ENCODE assay signal across 10 cellular contexts in the genomic region with DNA sequence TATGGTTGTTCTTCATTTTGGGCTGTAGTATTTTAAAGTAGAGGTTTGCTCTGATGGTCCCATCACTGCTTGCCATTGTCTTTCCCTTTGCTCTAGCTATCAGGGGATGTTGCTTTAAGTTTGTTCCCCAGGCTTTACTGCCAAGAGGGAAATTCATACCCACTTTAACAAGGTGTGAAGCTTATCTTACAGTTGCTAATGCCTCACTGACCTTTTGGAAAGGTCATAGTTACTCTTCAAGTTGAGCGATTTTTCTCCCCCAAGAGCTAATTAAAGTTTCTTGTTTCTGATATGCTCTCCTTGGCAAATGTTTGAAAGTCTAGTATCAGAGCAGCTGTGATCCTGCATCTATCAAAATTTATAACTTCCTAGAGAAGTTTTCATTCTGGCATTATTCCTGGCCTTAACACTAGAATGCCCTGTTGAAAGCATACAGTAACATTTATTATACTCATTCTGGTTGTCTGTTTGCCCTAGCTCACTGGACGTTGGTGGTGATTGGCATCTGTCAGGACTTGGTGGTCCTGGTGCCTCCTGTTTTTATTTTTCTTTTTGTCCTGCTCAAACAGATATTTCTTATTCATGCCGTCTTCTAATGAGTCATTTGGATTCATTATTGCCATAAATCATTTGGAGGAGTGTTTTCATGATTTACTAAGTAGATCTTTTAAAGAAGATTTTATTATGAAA. TPM values are rescaled to one million over a fixed set of nuclear protein-coding genes. Genes with fewer than 3 reads are reported as not detected.
DNase-seq lines count a peak whose midpoint lies in the region; ATAC-seq, FAIRE-seq and TF ChIP-seq lines count a peak whose summit lies in the region.
"Had no signal": no experiment of that assay in that cellular context is flagged by ENCODE, and none has a peak within 500 bp of the region (broad histone marks: within the 10 kb centered on the region; RNA-seq: fewer than 3 reads in every experiment).

No MANE protein-coding gene starts in this region.

- H3K18ac ChIP-seq in trophoblast cell (ENCODE audit: low read length): no peak overlapping the region

- H3K23ac ChIP-seq in trophoblast cell (ENCODE audit: low read length): no peak overlapping the region

- no peak overlapping the region for H3K4me3 ChIP-seq in CD8-positive, alpha-beta T cell (ENCODE audit: low read depth, low read length)
- H3K4me3 ChIP-seq in fibroblast of mammary gland (ENCODE audit: control insufficient read depth, low read depth, low read length) (no peak overlapping the region), trophoblast cell (ENCODE audit: low read depth, low read length) (no peak overlapping the region)
- H3K4me3 ChIP-seq: right lobe of liver had no signal

- H3K4me2 ChIP-seq in trophoblast cell (ENCODE audit: low read length): no peak overlapping the region

- TF ChIP-seq POLR2A in GM12891 (IDR thresholded peaks at IDR 0.05; ENCODE audit: low read depth, low read length): no peak

- ATAC-seq in CD8-positive, alpha-beta T cell: no peak
- no peak for ATAC-seq in activated B cell treated with CpG ODN at 0.5 μM for 24 hours (ENCODE audit: low read depth)
- ATAC-seq in GM21723 (IDR thresholded peaks at IDR 0.05; ENCODE audit: unreplicated experiment): no peak
- ATAC-seq: foreskin keratinocyte, right lobe of liver had no signal

- no peaks in the 10 kb centered on the region for H3K27me3 Mint-ChIP-seq in CD8-positive, alpha-beta T cell (ENCODE audit: low read depth)
- no peaks in the 10 kb centered on the region for H3K27me3 Mint-ChIP-seq in activated B cell treated with CpG ODN at 0.5 μM for 24 hours

- CTCF ChIA-PET in CD8-positive, alpha-beta T cell (lab: Charles Lee): no interaction called here
- CTCF ChIA-PET in activated B cell treated with CpG ODN at 0.5 μM for 24 hours (lab: Charles Lee): no interaction called here

- peaks cover 47% of the 10 kb centered on the region for H3K4me1 Mint-ChIP-seq in CD8-positive, alpha-beta T cell (ENCODE audit: low read depth)
- peaks cover 39% of the 10 kb centered on the region for H3K4me1 Mint-ChIP-seq in activated B cell treated with CpG ODN at 0.5 μM for 24 hours

- H3K36me3 Mint-ChIP-seq in CD8-positive, alpha-beta T cell: peaks cover 77% of the 10 kb centered on the region
- peaks cover 77% of the 10 kb centered on the region for H3K36me3 Mint-ChIP-seq in activated B cell treated with CpG ODN at 0.5 μM for 24 hours (ENCODE audit: low read depth)

- peaks cover 3% of the 10 kb centered on the region for H3K79me2 ChIP-seq in trophoblast cell (ENCODE audit: control insufficient read depth, insufficient read depth, low read length, poor library complexity)

- H3K9me3 ChIP-seq in CD8-positive, alpha-beta T cell (ENCODE audit: low read length): no peaks in the 10 kb centered on the region
- H3K9me3 ChIP-seq in trophoblast cell (ENCODE audit: insufficient read depth, low read depth, low read length): no peaks in the 10 kb centered on the region
- H3K9me3 ChIP-seq: right lobe of liver had no signal

- no peak overlapping the region for H3K14ac ChIP-seq in trophoblast cell (ENCODE audit: low read length)

- H3K27ac Mint-ChIP-seq in CD8-positive, alpha-beta T cell: no peak overlapping the region
- H3K27ac Mint-ChIP-seq in activated B cell treated with CpG ODN at 0.5 μM for 24 hours: peak overlapping the region; percentile 18

- POLR2A ChIA-PET in CD8-positive, alpha-beta T cell (lab: Charles Lee): interaction anchor here (0.6 to 1.2 kb wide), 2 partner anchors 9 to 23 kb away, joined by 3 to 4 read pairs; a partner anchor contains a TSS
- POLR2A ChIA-PET in activated B cell treated with CpG ODN at 0.5 μM for 24 hours (lab: Charles Lee): interaction anchor here (1.8 kb wide), 1 partner anchor 9 kb away, joined by 4 read pairs; a partner anchor contains a TSS

- no peak overlapping the region for H4K12ac ChIP-seq in trophoblast cell (ENCODE audit: low read depth, low read length)

- no peaks in the 10 kb centered on the region for H3K79me1 ChIP-seq in trophoblast cell (ENCODE audit: low read length)

- no peak overlapping the region for H2AK5ac ChIP-seq in trophoblast cell (ENCODE audit: low read length)

- H2BK120ac ChIP-seq in trophoblast cell (ENCODE audit: insufficient read depth, low read length, poor library complexity): no peak overlapping the region

- peak overlapping the region; percentile 33 for H3K4me3 Mint-ChIP-seq in CD8-positive, alpha-beta T cell
- no peak overlapping the region for H3K4me3 Mint-ChIP-seq in activated B cell treated with CpG ODN at 0.5 μM for 24 hours

- no peak overlapping the region for H3K27ac ChIP-seq in CD8-positive, alpha-beta T cell (ENCODE audit: low read depth, low read length)
- no peak overlapping the region for H3K27ac ChIP-seq in trophoblast cell (ENCODE audit: low read depth, low read length)
- H3K27ac ChIP-seq: foreskin keratinocyte, right lobe of liver had no signal

- H3K4ac ChIP-seq in trophoblast cell (ENCODE audit: low read depth, low read length): peak overlapping the region; percentile 21

- no peak overlapping the region for H4K91ac ChIP-seq in trophoblast cell (ENCODE audit: low read depth, low read length)

- H2BK5ac ChIP-seq in trophoblast cell (ENCODE audit: low read depth, low read length, poor library complexity): no peak overlapping the region

- no peak for DNase-seq in CD8-positive, alpha-beta T cell
- DNase-seq in activated B cell treated with CpG ODN at 0.5 μM for 24 hours: no peak
- DNase-seq in fibroblast of mammary gland (ENCODE audit: low read depth): peak; percentile 50
- DNase-seq in trophoblast cell: no peak
- DNase-seq in GM12891 (ENCODE audit: insufficient read length, low spot score): no peak
- DNase-seq in NCI-H1092 (lab: John Stamatoyannopoulos, UW): no peak
- no peak for DNase-seq in activated CD4-positive, alpha-beta T cell treated with anti-CD3 and anti-CD28 coated beads, Interleukin-2, amount 50 U/mL, for 4 hours
- DNase-seq: foreskin keratinocyte, right lobe of liver had no signal

- no peaks in the 10 kb centered on the region for H3K9me3 Mint-ChIP-seq in CD8-positive, alpha-beta T cell
- H3K9me3 Mint-ChIP-seq in activated B cell treated with CpG ODN at 0.5 μM for 24 hours: no peaks in the 10 kb centered on the region

- no peak overlapping the region for H3K9ac ChIP-seq in trophoblast cell (ENCODE audit: low read length)

- H3K36me3 ChIP-seq in CD8-positive, alpha-beta T cell (ENCODE audit: insufficient read depth, low read length): peaks cover 6% of the 10 kb centered on the region
- peaks cover 32 to 35% of the 10 kb centered on the region in 2 experiments for H3K36me3 ChIP-seq in trophoblast cell (ENCODE audit: control insufficient read depth in 1 of 2, insufficient read depth in 2 of 2, low read length in 2 of 2)

- H3K4me1 ChIP-seq in CD8-positive, alpha-beta T cell (ENCODE audit: insufficient read depth, low read length): peaks cover 16% of the 10 kb centered on the region
- H3K4me1 ChIP-seq in trophoblast cell (ENCODE audit: control insufficient read depth in 1 of 2, insufficient read depth in 2 of 2, low read length in 2 of 2): no peaks in the 10 kb centered on the region

- TF ChIP-seq CTCF in CD8-positive, alpha-beta T cell (IDR thresholded peaks at IDR 0.05): no peak
- no peak for TF ChIP-seq CTCF in activated B cell treated with CpG ODN at 0.5 μM for 24 hours (IDR thresholded peaks at IDR 0.05)
- no peak for TF ChIP-seq CTCF in fibroblast of mammary gland (conservative IDR thresholded peaks at IDR 0.05; ENCODE audit: control insufficient read depth, insufficient read depth, low read depth, low read length)

- no CpG with 5 or more reads among the region's 3 CpGs for WGBS in trophoblast cell (ENCODE audit: extremely low coverage, insufficient coverage, insufficient read length)

- intact Hi-C loops in CD8-positive, alpha-beta T cell (cut with DNase I, micrococcal nuclease): loop anchor here (10.0 kb wide), 2 partner anchors 146 to 296 kb away; a partner anchor contains a TSS
- intact Hi-C loops in activated B cell treated with CpG ODN at 0.5 μM for 24 hours (cut with micrococcal nuclease): no loop called here

- no peaks in the 10 kb centered on the region for H3K27me3 ChIP-seq in CD8-positive, alpha-beta T cell (ENCODE audit: insufficient read depth, low read length)
- H3K27me3 ChIP-seq in trophoblast cell (ENCODE audit: insufficient read depth, low read length): no peaks in the 10 kb centered on the region
- H3K27me3 ChIP-seq: foreskin keratinocyte, right lobe of liver had no signal

- H2BK12ac ChIP-seq in trophoblast cell (ENCODE audit: low read length): no peak overlapping the region

- no peak for FAIRE-seq in GM12891 (lab: Jason Lieb, UNC)

- H4K8ac ChIP-seq in trophoblast cell (ENCODE audit: low read depth, low read length): no peak overlapping the region

- no peak overlapping the region for H2AFZ ChIP-seq in trophoblast cell (ENCODE audit: insufficient read depth, low read length, poor library complexity)

TF ChIP-seq in GM12891, 5 proteins besides CTCF, POLR2A, EP300 and RAD21:
- TF ChIP-seq POLR2AphosphoS5 (IDR thresholded peaks at IDR 0.05; ENCODE audit: low read depth, low read length) (no peak), TAF1 (IDR thresholded peaks at IDR 0.05; ENCODE audit: low read depth, low read length) (no peak), SPI1 (IDR thresholded peaks at IDR 0.05; ENCODE audit: low read depth, low read length) (no peak), POU2F2 (IDR thresholded peaks at IDR 0.05; ENCODE audit: low read depth, low read length) (no peak), PAX5 (IDR thresholded peaks at IDR 0.05; ENCODE audit: insufficient read depth, low read length, severe bottlenecking) (no peak)

RNA-seq across cellular contexts. Expression of a gene that starts 8.1 kb away (rescaled TPM):
- total RNA-seq in CD8-positive, alpha-beta T cell: 100 to 1,000 TPM; 100 to 105 TPM
- total RNA-seq in activated B cell treated with CpG ODN at 0.5 μM for 24 hours: 94.8 and 100 TPM in 2 replicates
- polyA plus RNA-seq in trophoblast cell (2013): 110 and 113 TPM in 2 replicates
- 60.1 TPM for polyA plus RNA-seq in GM12891 (2012; ENCODE audit: low read depth, missing spikeins)
